In the genomic region with DNA sequence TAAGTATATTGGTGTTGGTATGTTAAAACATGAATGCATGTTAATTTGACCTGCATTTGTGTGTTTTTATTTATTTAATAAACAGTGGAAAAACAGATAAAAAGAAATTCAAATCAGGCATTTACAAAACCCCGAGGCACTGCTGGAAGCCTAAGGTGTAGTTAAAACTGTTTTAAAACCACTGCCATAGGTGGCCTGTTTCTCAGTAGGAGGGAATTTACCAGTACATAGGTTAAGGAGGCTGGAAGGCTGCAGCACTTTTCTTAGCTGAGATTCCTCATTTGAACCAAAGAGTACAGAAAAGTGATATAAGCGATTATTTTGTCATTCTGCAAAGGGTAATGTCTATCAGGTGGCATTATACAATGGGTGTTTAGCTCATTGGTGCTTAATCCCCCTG, we compare ENCODE assay signal across 21 cellular contexts.
DNase-seq lines count a peak whose midpoint lies in the region; ATAC-seq lines count a peak whose summit lies in the region.
"Had no signal": no experiment of that assay in that cellular context is flagged by ENCODE, and none has a peak within 500 bp of the region (broad histone marks: within the 10 kb centered on the region; RNA-seq: fewer than 3 reads in every experiment).

No MANE protein-coding gene starts in this region.

- no peak overlapping the region for H3K4me2 ChIP-seq in mesenchymal stem cell (ENCODE audit: low read length, poor library complexity, severe bottlenecking)
- H3K4me2 ChIP-seq: KMS-11, SK-N-SH had no signal

- no peak overlapping the region for H3K4ac ChIP-seq in mesenchymal stem cell (ENCODE audit: low read depth in 1 of 2, low read length in 2 of 2)

- no peak overlapping the region for H3K9ac ChIP-seq in HUES64 (ENCODE audit: low read depth, low read length)
- H3K9ac ChIP-seq in mesenchymal stem cell (ENCODE audit: low read length), result no peak overlapping the region
- H3K9ac ChIP-seq: KMS-11, SK-N-SH had no signal

- no peaks in the 10 kb centered on the region for H3K27me3 ChIP-seq in HUES64 (ENCODE audit: insufficient read depth, low read length)
- H3K27me3 ChIP-seq in mesenchymal stem cell (ENCODE audit: control insufficient read depth in 1 of 2, insufficient read depth in 1 of 2, low read length in 2 of 2), result no peaks in the 10 kb centered on the region

- peaks cover 32% of the 10 kb centered on the region for H3K36me3 ChIP-seq in HUES64 (ENCODE audit: insufficient read depth, low read length)
- peaks cover 4 to 42% of the 10 kb centered on the region in 2 experiments for H3K36me3 ChIP-seq in mesenchymal stem cell (ENCODE audit: control insufficient read depth in 1 of 2, insufficient read depth in 2 of 2, low read depth in 1 of 2, low read length in 2 of 2)

- no peak overlapping the region for H2BK5ac ChIP-seq in mesenchymal stem cell (ENCODE audit: low read depth, low read length, poor library complexity, severe bottlenecking)

- H2BK15ac ChIP-seq in mesenchymal stem cell (ENCODE audit: low read depth, poor library complexity, severe bottlenecking), result no peak overlapping the region

- ATAC-seq in HG03175 (IDR thresholded peaks at IDR 0.05; ENCODE audit: unreplicated experiment), result no peak
- ATAC-seq: Panc1 had no signal

- H3K14ac ChIP-seq in mesenchymal stem cell (ENCODE audit: low read length in 2 of 2), result no peak overlapping the region

- no peak overlapping the region for H4K8ac ChIP-seq in mesenchymal stem cell (ENCODE audit: low read length)

- H3K4me3 ChIP-seq in HUES64 (ENCODE audit: low read length) (no peak overlapping the region), mesenchymal stem cell (ENCODE audit: insufficient read depth in 1 of 2, low read depth in 1 of 2, low read length in 2 of 2) (no peak overlapping the region)

- H3K9me3 ChIP-seq in HUES64 (ENCODE audit: insufficient read depth, low read depth, low read length) (no peaks in the 10 kb centered on the region), mesenchymal stem cell (ENCODE audit: control insufficient read depth, low read length) (no peaks in the 10 kb centered on the region)
- H3K9me3 ChIP-seq: SK-N-SH had no signal

- no peak overlapping the region for H3K23ac ChIP-seq in mesenchymal stem cell (ENCODE audit: low read length in 2 of 2)

- no peak overlapping the region for H2AFZ ChIP-seq in mesenchymal stem cell (ENCODE audit: low read depth, low read length)

- H3K79me1 ChIP-seq in mesenchymal stem cell (replicated peaks; ENCODE audit: low read length, poor library complexity, severe bottlenecking), result peaks cover 8% of the 10 kb centered on the region

- peaks cover 45% of the 10 kb centered on the region for H3K4me1 ChIP-seq in HUES64 (ENCODE audit: insufficient read depth, low read length)
- H3K4me1 ChIP-seq in mesenchymal stem cell (ENCODE audit: control insufficient read depth, insufficient read depth, low read depth, low read length), result no peaks in the 10 kb centered on the region

- H2BK120ac ChIP-seq in mesenchymal stem cell (ENCODE audit: low read depth, low read length), result no peak overlapping the region

- H2BK12ac ChIP-seq in mesenchymal stem cell (ENCODE audit: low read length in 2 of 2), result no peak overlapping the region

- DNase-seq in NCI-H526 treated with DMSO at 0.1 percent for 48 hours (lab: John Stamatoyannopoulos, UW) (peak; percentile 9), NCI-H526 (lab: John Stamatoyannopoulos, UW) (no peak), iPS-NIHi7 (ENCODE audit: extremely low spot score) (peak; percentile 24), Ammon's horn (ENCODE audit: low spot score) (no peak), kidney glomerular epithelial cell (lab: John Stamatoyannopoulos, UW) (no peak), mesenchymal stem cell (no peak)
- DNase-seq: ACHN, C1 segment of cervical spinal cord, GDM1, NCI-H1092 treated with DMSO at 0.1 percent for 48 hours, NCI-H1436 treated with DMSO at 0.1 percent for 48 hours, NCI-H1930, NCI-H774, SIG-M5, SK-N-SH had no signal

- no peak overlapping the region for H4K91ac ChIP-seq in mesenchymal stem cell (ENCODE audit: low read length)

- WGBS in HUES64, result 53% methylated on average over 2 of the region's 2 CpGs
- 80% methylated on average over 2 of the region's 2 CpGs for WGBS in mesenchymal stem cell

- no peak overlapping the region for H3K18ac ChIP-seq in mesenchymal stem cell (ENCODE audit: low read depth in 1 of 2, low read length in 2 of 2)

- H2AK5ac ChIP-seq in mesenchymal stem cell (ENCODE audit: low read length, severe bottlenecking), result no peak overlapping the region

- peak overlapping the region; percentile 73; the same call in 1 of the 2 replicates for H3K27ac ChIP-seq in HUES64 (ENCODE audit: low read depth, low read length)
- no peak overlapping the region for H3K27ac ChIP-seq in mesenchymal stem cell (ENCODE audit: low read length, poor library complexity, severe bottlenecking)
- H3K27ac ChIP-seq: 22Rv1, HL-60, KMS-11 had no signal

Comparison
In these comparisons a context has a peak if more than half of its experiments do, and no peak if none do; other contexts are left out.
1. DNase-seq: peak in NCI-H526 treated with DMSO at 0.1 percent for 48 hours (single experiment) and iPS-NIHi7 (single experiment); none in NCI-H526 (0 of 2), Ammon's horn (single experiment), kidney glomerular epithelial cell (single experiment) and mesenchymal stem cell (single experiment).